8 cellular contexts compared by ENCODE assay signal in the genomic region with DNA sequence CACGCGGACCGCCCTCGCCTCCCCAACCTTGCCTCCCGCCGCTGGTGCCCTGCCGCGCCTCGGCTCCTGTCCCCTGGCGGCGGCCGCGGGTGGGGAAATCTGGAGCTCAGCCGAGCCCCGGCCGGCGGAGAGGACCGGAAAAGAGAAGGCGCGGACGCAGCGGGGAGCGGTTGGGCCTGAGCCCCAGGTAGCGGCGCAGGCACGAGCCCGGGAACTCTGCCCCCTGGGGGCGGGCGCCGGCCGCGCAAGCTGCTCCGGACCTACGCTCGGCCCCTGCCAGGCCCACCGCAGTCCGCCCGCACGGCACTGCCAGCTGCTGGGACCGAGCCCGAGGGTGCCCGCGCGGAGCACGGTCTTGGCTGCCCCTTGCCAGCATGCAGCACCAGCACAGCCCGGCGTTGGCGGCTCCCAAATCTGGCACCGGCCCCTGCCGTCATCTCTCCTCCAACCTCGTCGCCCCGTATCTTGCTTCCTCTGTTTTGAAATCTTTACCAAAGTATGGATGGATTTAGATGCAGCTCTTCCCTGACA. TPM values are rescaled to one million over a fixed set of nuclear protein-coding genes. Genes with fewer than 3 reads are reported as not detected.
DNase-seq lines count a peak whose midpoint lies in the region; ATAC-seq and TF ChIP-seq lines count a peak whose summit lies in the region.

A gene with protein sequence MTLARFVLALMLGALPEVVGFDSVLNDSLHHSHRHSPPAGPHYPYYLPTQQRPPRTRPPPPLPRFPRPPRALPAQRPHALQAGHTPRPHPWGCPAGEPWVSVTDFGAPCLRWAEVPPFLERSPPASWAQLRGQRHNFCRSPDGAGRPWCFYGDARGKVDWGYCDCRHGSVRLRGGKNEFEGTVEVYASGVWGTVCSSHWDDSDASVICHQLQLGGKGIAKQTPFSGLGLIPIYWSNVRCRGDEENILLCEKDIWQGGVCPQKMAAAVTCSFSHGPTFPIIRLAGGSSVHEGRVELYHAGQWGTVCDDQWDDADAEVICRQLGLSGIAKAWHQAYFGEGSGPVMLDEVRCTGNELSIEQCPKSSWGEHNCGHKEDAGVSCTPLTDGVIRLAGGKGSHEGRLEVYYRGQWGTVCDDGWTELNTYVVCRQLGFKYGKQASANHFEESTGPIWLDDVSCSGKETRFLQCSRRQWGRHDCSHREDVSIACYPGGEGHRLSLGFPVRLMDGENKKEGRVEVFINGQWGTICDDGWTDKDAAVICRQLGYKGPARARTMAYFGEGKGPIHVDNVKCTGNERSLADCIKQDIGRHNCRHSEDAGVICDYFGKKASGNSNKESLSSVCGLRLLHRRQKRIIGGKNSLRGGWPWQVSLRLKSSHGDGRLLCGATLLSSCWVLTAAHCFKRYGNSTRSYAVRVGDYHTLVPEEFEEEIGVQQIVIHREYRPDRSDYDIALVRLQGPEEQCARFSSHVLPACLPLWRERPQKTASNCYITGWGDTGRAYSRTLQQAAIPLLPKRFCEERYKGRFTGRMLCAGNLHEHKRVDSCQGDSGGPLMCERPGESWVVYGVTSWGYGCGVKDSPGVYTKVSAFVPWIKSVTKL (minus strand): TSS at position 161 of the 531 bp plus-strand sequence. CDS start 283 bp downstream, outside the sequence.

- 2% methylated on average over 38 of the region's 53 CpGs for WGBS in hepatocyte (ENCODE audit: low lambda C conversion rate, missing lambda C conversion rate)

- H2AFZ ChIP-seq in hepatocyte = peak within 1 kb of the TSS; percentile 67

- in situ Hi-C loops in gastrocnemius medialis (cut with MboI; ENCODE audit: low sequenced_read_pairs in 4 of 4) = no loop called here

- H3K4me1 ChIP-seq in hepatocyte (ENCODE audit: insufficient read depth) (peaks cover 17% of the 10 kb centered on the region), gastrocnemius medialis (peaks cover 4% of the 10 kb centered on the region in 2 donors)

- ATAC-seq in GM21786 (IDR thresholded peaks at IDR 0.05; ENCODE audit: unreplicated experiment) = peak; percentile 97
- peak; percentile 45 to 66 for ATAC-seq in gastrocnemius medialis

- H4K20me1 ChIP-seq in hepatocyte (ENCODE audit: insufficient read depth, poor library complexity, severe bottlenecking) = no peaks in the 10 kb centered on the region

- H3K27me3 Mint-ChIP-seq in IgD-negative memory B cell = peaks cover 57% of the 10 kb centered on the region

- H3K4me1 Mint-ChIP-seq in IgD-negative memory B cell = peaks cover 0 to 12% (median 10%) of the 10 kb centered on the region in 3 donors

- H3K36me3 ChIP-seq in GM06990 (ENCODE audit: control insufficient read depth, insufficient read depth, low read length) (no peaks in the 10 kb centered on the region), hepatocyte (replicated peaks; ENCODE audit: insufficient read depth, low read depth) (no peaks in the 10 kb centered on the region), gastrocnemius medialis (no peaks in the 10 kb centered on the region)

- H3K27ac ChIP-seq in hepatocyte = peak within 1 kb of the TSS; percentile 55
- H3K27ac ChIP-seq in gastrocnemius medialis = no peak within 1 kb of the TSS

- H3K27me3 ChIP-seq in GM06990 (replicated peaks; ENCODE audit: control insufficient read depth, insufficient read depth, low read length) (no peaks in the 10 kb centered on the region; the same call in none of the 2 replicates), hepatocyte (peaks cover 21% of the 10 kb centered on the region), gastrocnemius medialis (peaks cover 43 to 56% (median 45%) of the 10 kb centered on the region in 3 donors)

- no peaks in the 10 kb centered on the region for H3K9me3 ChIP-seq in hepatocyte (ENCODE audit: low read depth)
- no peaks in the 10 kb centered on the region for H3K9me3 ChIP-seq in gastrocnemius medialis

- peak; percentile 74 for DNase-seq in GM06990 (ENCODE audit: extremely low read depth, insufficient read length)
- peak; percentile 3 to 25 for DNase-seq in SW 1271 (lab: John Stamatoyannopoulos, UW)
- peak; percentile 56 for DNase-seq in amniotic stem cell (lab: John Stamatoyannopoulos, UW)
- DNase-seq in hepatocyte (ENCODE audit: low spot score) = peak; percentile 89
- no peak for DNase-seq in gastrocnemius medialis
- DNase-seq in AML-193 (lab: John Stamatoyannopoulos, UW) = no peak

- no peaks in the 10 kb centered on the region for H3K79me2 ChIP-seq in hepatocyte

- peak within 1 kb of the TSS; percentile 96 for H3K4me2 ChIP-seq in hepatocyte

- intact Hi-C loops in gastrocnemius medialis (cut with DNase I; ENCODE audit: low total_unique reads) = loop anchor here (1.0 kb wide), 1 partner anchor 72 kb away; no protein-coding TSS in a partner anchor

- H3K9me2 ChIP-seq in hepatocyte (replicated peaks; ENCODE audit: insufficient read depth) = no peaks in the 10 kb centered on the region

- peaks cover 0 to 2% (median 0%) of the 10 kb centered on the region in 3 donors for H3K9me3 Mint-ChIP-seq in IgD-negative memory B cell

- H3K36me3 Mint-ChIP-seq in IgD-negative memory B cell = no peaks in the 10 kb centered on the region

- H3K27ac Mint-ChIP-seq in IgD-negative memory B cell = no peak within 1 kb of the TSS

- H3K4me3 ChIP-seq in GM06990 (replicated peaks; ENCODE audit: low read depth, low read length) = peak within 1 kb of the TSS; percentile 45
- H3K4me3 ChIP-seq in hepatocyte = peak within 1 kb of the TSS; percentile 72
- peak within 1 kb of the TSS; percentile 34 to 45 (median 40) for H3K4me3 ChIP-seq in gastrocnemius medialis

- TF ChIP-seq CTCF in GM06990 (IDR thresholded peaks at IDR 0.05; ENCODE audit: insufficient read depth, low read length, poor library complexity, severe bottlenecking) (peak; percentile 37), hepatocyte (IDR thresholded peaks at IDR 0.05; ENCODE audit: poor library complexity) (peak; percentile 79), gastrocnemius medialis (IDR thresholded peaks at IDR 0.05 in 4 of 5, conservative IDR thresholded peaks at IDR 0.05 in 1 of 5) (peak; percentile 17 to 65 (median 48))

- peak within 1 kb of the TSS; percentile 2 to 93 (median 72) for H3K4me3 Mint-ChIP-seq in IgD-negative memory B cell

- no peak for TF ChIP-seq POLR2A in gastrocnemius medialis (IDR thresholded peaks at IDR 0.05)

RNA-seq across cellular contexts. Expression of the gene that starts here (rescaled TPM):
- polyA plus RNA-seq in IgD-negative memory B cell (not detected), hepatocyte (8.2 and 15.4 TPM in 2 replicates)
- total RNA-seq in hepatocyte (14.4 and 20.0 TPM in 2 replicates), gastrocnemius medialis (under 1 TPM in 2 of 4 donors, not detected in 2; 0.09 to 0.29 TPM)

Comparison
In these comparisons a context has a peak if more than half of its experiments do, and no peak if none do; other contexts are left out.
1. RNA of the gene that starts here (total RNA-seq): 14.4 to 20.0 TPM in hepatocyte; 0.09 to 0.29 TPM in gastrocnemius medialis; every median in the first group is over 10 times any median in the second.
2. Peak in ATAC-seq and H3K4me3 ChIP-seq in gastrocnemius medialis; RNA of the gene not detected or under 1 TPM.
3. DNase-seq: peak in GM06990 (single experiment), SW 1271 (2 of 2), amniotic stem cell (single experiment) and hepatocyte (single experiment); none in gastrocnemius medialis (0 of 2) and AML-193 (0 of 2).
4. Peak in every context shown above with its lines, with median percentiles within 50 percentile points of each other: H3K4me3 ChIP-seq and CTCF ChIP-seq.